ENCODE assay signal across 19 cellular contexts in the genomic region with DNA sequence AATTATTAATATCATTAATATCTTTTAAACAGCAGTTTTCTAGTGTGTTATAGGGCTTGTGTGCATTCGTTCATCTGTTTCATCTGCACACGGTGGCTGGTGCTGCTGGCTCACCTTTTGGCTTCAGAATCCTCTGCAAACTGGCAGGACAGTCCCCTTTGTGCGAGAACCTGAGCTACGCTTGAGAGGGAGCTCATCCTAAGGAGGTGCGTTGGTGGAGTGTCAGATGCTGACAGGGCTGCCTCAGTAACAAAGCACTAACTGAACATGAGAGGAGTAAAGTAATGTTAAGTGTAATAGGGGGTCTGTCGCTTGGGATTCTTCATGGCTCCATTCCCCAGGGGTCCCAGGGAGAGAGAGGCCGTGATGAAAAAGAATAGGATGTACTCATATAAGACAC. TPM values are rescaled to one million over a fixed set of nuclear protein-coding genes. Genes with fewer than 3 reads are reported as not detected.
DNase-seq lines count a peak whose midpoint lies in the region; ATAC-seq and TF ChIP-seq lines count a peak whose summit lies in the region.
"Had no signal": no experiment of that assay in that cellular context is flagged by ENCODE, and none has a peak within 500 bp of the region (broad histone marks: within the 10 kb centered on the region; RNA-seq: fewer than 3 reads in every experiment).

No MANE protein-coding gene starts in this region.

- H4K20me1 ChIP-seq in GM23338 (replicated peaks; ENCODE audit: insufficient read depth): no peaks in the 10 kb centered on the region

- WGBS in endodermal cell (ENCODE audit: insufficient coverage in 1 of 2, insufficient read length in 1 of 2), 2 experiments: 84 to 100% methylated on average over 1 to 7 of the region's 7 CpGs
- WGBS in trophoblast cell (ENCODE audit: extremely low coverage, insufficient coverage, insufficient read length): no CpG with 5 or more reads among the region's 7 CpGs

- H3K27me3 ChIP-seq in GM23338 (ENCODE audit: insufficient read depth) (no peaks in the 10 kb centered on the region), endodermal cell (ENCODE audit: control insufficient read depth, insufficient read depth, low read length, poor library complexity, severe bottlenecking) (no peaks in the 10 kb centered on the region), trophoblast cell (ENCODE audit: insufficient read depth, low read length) (no peaks in the 10 kb centered on the region), colonic mucosa (no peaks in the 10 kb centered on the region)
- H3K27me3 ChIP-seq: BLaER1 treated with 17β-estradiol and CSF1 and Interleukin-3, amounts not matched to agents 10 nM and 100 nM had no signal

- H3K18ac ChIP-seq in trophoblast cell (ENCODE audit: low read length): no peak overlapping the region

- H4K91ac ChIP-seq in trophoblast cell (ENCODE audit: low read depth, low read length): no peak overlapping the region

- no peaks in the 10 kb centered on the region for H3K9me2 ChIP-seq in GM23338 (ENCODE audit: insufficient read depth)

- no peak overlapping the region for H3K4ac ChIP-seq in trophoblast cell (ENCODE audit: low read depth, low read length)

- H3K9ac ChIP-seq in endodermal cell (ENCODE audit: extremely low read depth, low read length, poor library complexity, severe bottlenecking): no peak overlapping the region
- peak overlapping the region; percentile 87 for H3K9ac ChIP-seq in trophoblast cell (ENCODE audit: low read length)
- H3K9ac ChIP-seq in colonic mucosa (ENCODE audit: low read depth in 2 of 2, low read length in 2 of 2): no peak overlapping the region
- H3K9ac ChIP-seq: BLaER1 treated with 17β-estradiol and CSF1 and Interleukin-3, amounts not matched to agents 10 nM and 100 nM had no signal

- no peak overlapping the region for H2BK5ac ChIP-seq in trophoblast cell (ENCODE audit: low read depth, low read length, poor library complexity)

- H3K79me2 ChIP-seq in GM23338 (replicated peaks; ENCODE audit: insufficient read depth) (no peaks in the 10 kb centered on the region), trophoblast cell (ENCODE audit: control insufficient read depth, insufficient read depth, low read length, poor library complexity) (no peaks in the 10 kb centered on the region)

- H3K4me1 ChIP-seq in GM23338 (ENCODE audit: insufficient read depth) (peaks cover 32% of the 10 kb centered on the region), endodermal cell (ENCODE audit: control insufficient read depth, insufficient read depth, low read length) (peaks cover 33% of the 10 kb centered on the region), trophoblast cell (ENCODE audit: control insufficient read depth in 1 of 2, insufficient read depth in 2 of 2, low read length in 2 of 2) (peaks cover 0 to 2% of the 10 kb centered on the region in 2 experiments), colonic mucosa (no peaks in the 10 kb centered on the region)

- H3K79me1 ChIP-seq in trophoblast cell (ENCODE audit: low read length): no peaks in the 10 kb centered on the region

- intact Hi-C loops in colonic mucosa (cut with DNase I): no loop called here

- DNase-seq in GM23338 (ENCODE audit: low spot score) (peak; percentile 39), endodermal cell (peak; percentile 59), trophoblast cell (no peak), LoVo (ENCODE audit: low spot score) (no peak), SW 1271 (lab: John Stamatoyannopoulos, UW) (no peak), colonic mucosa (no peak)
- DNase-seq: CD8-positive, alpha-beta memory T cell; DMS79; H7; HFFc6; NCI-H1092; NCI-H1436 treated with DMSO at 0.1 percent for 48 hours; NCI-H2029; NCI-H2171 treated with DMSO at 0.1 percent for 48 hours; Right ventricle myocardium superior had no signal

- H3K14ac ChIP-seq in trophoblast cell (ENCODE audit: low read length): no peak overlapping the region

- H3K4me3 ChIP-seq in GM23338 (no peak overlapping the region), endodermal cell (ENCODE audit: low read length) (no peak overlapping the region), trophoblast cell (ENCODE audit: low read depth, low read length) (no peak overlapping the region), colonic mucosa (no peak overlapping the region)
- H3K4me3 ChIP-seq: BLaER1 treated with 17β-estradiol and CSF1 and Interleukin-3, amounts not matched to agents 10 nM and 100 nM had no signal

- no peak overlapping the region for H3K27ac ChIP-seq in GM23338 (ENCODE audit: low read depth)
- H3K27ac ChIP-seq in VCaP: peak overlapping the region; percentile 10
- H3K27ac ChIP-seq in endodermal cell (ENCODE audit: low read depth, low read length): no peak overlapping the region
- no peak overlapping the region for H3K27ac ChIP-seq in trophoblast cell (ENCODE audit: low read depth, low read length)
- no peak overlapping the region for H3K27ac ChIP-seq in colonic mucosa
- H3K27ac ChIP-seq: BLaER1 treated with 17β-estradiol and CSF1 and Interleukin-3, amounts not matched to agents 10 nM and 100 nM had no signal

- no peak overlapping the region for H4K12ac ChIP-seq in trophoblast cell (ENCODE audit: low read depth, low read length)

- H3K9me3 ChIP-seq in endodermal cell (ENCODE audit: control insufficient read depth, low read length) (no peaks in the 10 kb centered on the region), trophoblast cell (ENCODE audit: insufficient read depth, low read depth, low read length) (no peaks in the 10 kb centered on the region), colonic mucosa (no peaks in the 10 kb centered on the region)
- H3K9me3 ChIP-seq: BLaER1 treated with 17β-estradiol and CSF1 and Interleukin-3, amounts not matched to agents 10 nM and 100 nM had no signal

- no peaks in the 10 kb centered on the region for H3F3A ChIP-seq in GM23338 (replicated peaks; ENCODE audit: low read depth)

- H2AK5ac ChIP-seq in trophoblast cell (ENCODE audit: low read length): no peak overlapping the region

- H2AFZ ChIP-seq in GM23338 (no peak overlapping the region), trophoblast cell (ENCODE audit: insufficient read depth, low read length, poor library complexity) (no peak overlapping the region)

- H4K8ac ChIP-seq in trophoblast cell (ENCODE audit: low read depth, low read length): no peak overlapping the region

- H3K4me3 Mint-ChIP-seq in GM23338 (no peak overlapping the region), endodermal cell (no peak overlapping the region)
- H3K4me3 Mint-ChIP-seq: CD8-positive, alpha-beta memory T cell; HFFc6 had no signal

- ATAC-seq in GM23338: peak; percentile 67

- H3K4me1 Mint-ChIP-seq in GM23338 (peaks cover 47% of the 10 kb centered on the region), endodermal cell (peaks cover 31% of the 10 kb centered on the region)
- H3K4me1 Mint-ChIP-seq: CD8-positive, alpha-beta memory T cell had no signal

- H2BK12ac ChIP-seq in trophoblast cell (ENCODE audit: low read length): no peak overlapping the region

- H3K23ac ChIP-seq in trophoblast cell (ENCODE audit: low read length): no peak overlapping the region

- no peaks in the 10 kb centered on the region for H3K36me3 Mint-ChIP-seq in GM23338 (ENCODE audit: low read depth)
- H3K36me3 Mint-ChIP-seq in endodermal cell (ENCODE audit: low read depth): no peaks in the 10 kb centered on the region
- H3K36me3 Mint-ChIP-seq: CD8-positive, alpha-beta memory T cell had no signal

- H3K27ac Mint-ChIP-seq in GM23338: no peak overlapping the region
- H3K27ac Mint-ChIP-seq in endodermal cell: no peak overlapping the region
- H3K27ac Mint-ChIP-seq: HFFc6 had no signal

- H3K27me3 Mint-ChIP-seq in GM23338 (ENCODE audit: insufficient read depth, low read depth, poor library complexity) (no peaks in the 10 kb centered on the region), endodermal cell (ENCODE audit: insufficient read depth) (peaks cover 2% of the 10 kb centered on the region)

- H3K4me2 ChIP-seq in GM23338: no peak overlapping the region
- H3K4me2 ChIP-seq in trophoblast cell (ENCODE audit: low read length): no peak overlapping the region
- H3K4me2 ChIP-seq: BLaER1 treated with 17β-estradiol and CSF1 and Interleukin-3, amounts not matched to agents 10 nM and 100 nM had no signal

- no peak overlapping the region for H2BK120ac ChIP-seq in trophoblast cell (ENCODE audit: insufficient read depth, low read length, poor library complexity)

- H3K36me3 ChIP-seq in GM23338 (ENCODE audit: insufficient read depth): no peaks in the 10 kb centered on the region
- H3K36me3 ChIP-seq in endodermal cell (ENCODE audit: control insufficient read depth, insufficient read depth, low read length): peaks cover 12% of the 10 kb centered on the region
- no peaks in the 10 kb centered on the region for H3K36me3 ChIP-seq in trophoblast cell (ENCODE audit: control insufficient read depth in 1 of 2, insufficient read depth in 2 of 2, low read length in 2 of 2)
- no peaks in the 10 kb centered on the region for H3K36me3 ChIP-seq in colonic mucosa

- H3K9me3 Mint-ChIP-seq in GM23338 (no peaks in the 10 kb centered on the region), endodermal cell (no peaks in the 10 kb centered on the region)
- H3K9me3 Mint-ChIP-seq: CD8-positive, alpha-beta memory T cell; HFFc6 had no signal

- TF ChIP-seq CTCF in GM23338 (conservative IDR thresholded peaks at IDR 0.05; ENCODE audit: low read depth in 2 of 2): no peak
- TF ChIP-seq CTCF in VCaP (conservative IDR thresholded peaks at IDR 0.05): no peak
- TF ChIP-seq CTCF in endodermal cell (conservative IDR thresholded peaks at IDR 0.05): peak; percentile 43
- no peak for TF ChIP-seq CTCF in colonic mucosa (IDR thresholded peaks at IDR 0.05)

TF ChIP-seq in GM23338, 12 proteins besides CTCF, POLR2A, EP300 and RAD21 (continues in another document):
- TF ChIP-seq JUNB (IDR thresholded peaks at IDR 0.05; ENCODE audit: unreplicated experiment) (no peak), EZH2phosphoT487 (IDR thresholded peaks at IDR 0.05; ENCODE audit: unreplicated experiment) (no peak)

RNA-seq across cellular contexts. Expression of a gene that starts 22.4 kb away (rescaled TPM):
- 1.6 and 1.7 TPM in 2 replicates for total RNA-seq in GM23338 (2014; rRNA removed; shearing (Covaris generic))
- 1.2 TPM in 2 replicates for polyA plus RNA-seq in GM23338 (2016; fragmentation: Nextera tagmentation; extraction: Ambion mirVana)
- 10 to 100 TPM in 1 of 2 donors, 1 to 10 TPM in 1; 7.3 to 14.1 TPM for total RNA-seq in endodermal cell
- polyA plus RNA-seq in endodermal cell (2013, experiment 1 of 2): 13.2 TPM
- polyA plus RNA-seq in endodermal cell (2013, experiment 2 of 2): 16.8 TPM
- 0.90 and 1.0 TPM in 2 replicates for polyA plus RNA-seq in trophoblast cell (2013)
- total RNA-seq in colonic mucosa: under 1 TPM; 0.05 to 0.11 TPM
- total RNA-seq: CD8-positive, alpha-beta memory T cell; HT-29; MCF 10A had no signal
- polyA plus RNA-seq: CD8-positive, alpha-beta memory T cell had no signal

Comparison
In these comparisons a context has a peak if more than half of its experiments do, and no peak if none do; other contexts are left out.
1. DNase-seq: peak in GM23338 (single experiment) and endodermal cell (single experiment); none in trophoblast cell (0 of 2), LoVo (single experiment), SW 1271 (0 of 2) and colonic mucosa (single experiment).